ENCODE assay signal across 27 cellular contexts in genomic region chr20:33669224-33669623, GRCh38. TPM values are rescaled to one million over a fixed set of nuclear protein-coding genes. Genes with fewer than 3 reads are reported as not detected.
A peak's percentile ranks its signal among the peaks of the same experiment; 100 is the strongest.
DNase-seq lines count a peak whose midpoint lies in the region; ATAC-seq and TF ChIP-seq lines count a peak whose summit lies in the region.
"Had no signal": no experiment of that assay in that cellular context is flagged by ENCODE, and none has a peak within 500 bp of the region (broad histone marks: within the 10 kb centered on the region; RNA-seq: fewer than 3 reads in every experiment).

No MANE protein-coding gene starts in this region.

- H3K27ac ChIP-seq in BLaER1 treated with 17β-estradiol and CSF1 and Interleukin-3, amounts not matched to agents 10 nM and 100 nM = no peak overlapping the region
- H3K27ac ChIP-seq in CD4-positive, alpha-beta memory T cell (ENCODE audit: low read depth, low read length) = no peak overlapping the region
- H3K27ac ChIP-seq in VCaP (peak overlapping the region; percentile 98), prostate gland (peak overlapping the region; percentile 90 to 92)

- H3K9me3 Mint-ChIP-seq in CD4-positive, alpha-beta memory T cell = no peaks in the 10 kb centered on the region
- H3K9me3 Mint-ChIP-seq: activated naive CD8-positive, alpha-beta T cell treated with anti-CD3 and anti-CD28 coated beads, Interleukin-2, amount 10 ng/mL, durations not matched to agents 7 days and 5 days; activated T-helper 2 cell treated with anti-CD3 and anti-CD28 coated beads, Interferon-gamma antibody, Interleukin-2, Interleukin-4, amounts not matched to agents 10 μg/mL and 5 μg/mL and 100 μg/mL, durations not matched to agents 14 hours and 24 hours and 36 hours; natural killer cell; stimulated activated naive B cell treated with anti-CD40 and anti-IgM and Interleukin-4, amounts not matched to agents 10 μg/mL and 1 μg/mL and 100 μg/mL, for 72 hours had no signal

- H3K9ac ChIP-seq in BLaER1 treated with 17β-estradiol and CSF1 and Interleukin-3, amounts not matched to agents 10 nM and 100 nM = no peak overlapping the region; a peak in 1 of 22 replicates

- no peaks in the 10 kb centered on the region for H3K9me3 ChIP-seq in BLaER1 treated with 17β-estradiol and CSF1 and Interleukin-3, amounts not matched to agents 10 nM and 100 nM (replicated peaks in 1 of 11)
- no peaks in the 10 kb centered on the region for H3K9me3 ChIP-seq in CD4-positive, alpha-beta memory T cell (ENCODE audit: control insufficient read depth in 1 of 2, low read length in 2 of 2)
- no peaks in the 10 kb centered on the region for H3K9me3 ChIP-seq in prostate gland
- H3K9me3 ChIP-seq: Caco-2, tibial nerve had no signal

- peaks cover 26 to 71% (median 41%) of the 10 kb centered on the region in 4 donors for H3K4me1 Mint-ChIP-seq in CD4-positive, alpha-beta memory T cell

- no peak overlapping the region for H3K4me3 ChIP-seq in BLaER1 treated with 17β-estradiol and CSF1 and Interleukin-3, amounts not matched to agents 10 nM and 100 nM
- H3K4me3 ChIP-seq in CD4-positive, alpha-beta memory T cell (ENCODE audit: low read length in 2 of 2) = no peak overlapping the region
- no peak overlapping the region for H3K4me3 ChIP-seq in prostate gland
- H3K4me3 ChIP-seq: smooth muscle cell, tibial nerve had no signal

- no peak for TF ChIP-seq POLR2A in prostate gland (IDR thresholded peaks at IDR 0.05)

- peaks cover 0 to 3% of the 10 kb centered on the region in 2 donors for H3K36me3 Mint-ChIP-seq in CD4-positive, alpha-beta memory T cell
- H3K36me3 Mint-ChIP-seq: natural killer cell had no signal

- intact Hi-C loops in CD4-positive, alpha-beta memory T cell (cut with micrococcal nuclease) = no loop called here
- intact Hi-C loops in prostate gland (cut with DNase I) = loop anchor here (5.0 kb wide), 1 partner anchor 212 kb away; no protein-coding TSS in a partner anchor

- peaks cover 82 to 96% (median 92%) of the 10 kb centered on the region in 10 experiments for H3K4me1 ChIP-seq in BLaER1 treated with 17β-estradiol and CSF1 and Interleukin-3, amounts not matched to agents 10 nM and 100 nM
- H3K4me1 ChIP-seq in CD4-positive, alpha-beta memory T cell (ENCODE audit: insufficient read depth, low read length) = peaks cover 40% of the 10 kb centered on the region
- H3K4me1 ChIP-seq in prostate gland (replicated peaks) = peaks cover 13% of the 10 kb centered on the region

- no peak for TF ChIP-seq CTCF in VCaP (conservative IDR thresholded peaks at IDR 0.05)
- no peak for TF ChIP-seq CTCF in prostate gland (IDR thresholded peaks at IDR 0.05)

- H3K27me3 ChIP-seq in BLaER1 treated with 17β-estradiol and CSF1 and Interleukin-3, amounts not matched to agents 10 nM and 100 nM = no peaks in the 10 kb centered on the region
- H3K27me3 ChIP-seq in CD4-positive, alpha-beta memory T cell (ENCODE audit: insufficient read depth, low read length) = no peaks in the 10 kb centered on the region
- H3K27me3 ChIP-seq in prostate gland (replicated peaks; ENCODE audit: insufficient read depth) = no peaks in the 10 kb centered on the region
- H3K27me3 ChIP-seq: tibial nerve had no signal

- POLR2A ChIA-PET in CD4-positive, alpha-beta memory T cell (lab: Charles Lee; ENCODE audit: partially characterized antibody) = interaction anchor here (1.0 to 9.7 kb wide), 6 partner anchors 10 to 179 kb away, joined by 3 to 122 read pairs (median 32); partner anchors contain the start of genes CBFA2T2, PXMP4 and ZNF341

- peaks cover 0 to 15% (median 0%) of the 10 kb centered on the region in 11 experiments; a peak in 5 of 22 replicates for H3K36me3 ChIP-seq in BLaER1 treated with 17β-estradiol and CSF1 and Interleukin-3, amounts not matched to agents 10 nM and 100 nM
- H3K36me3 ChIP-seq in CD4-positive, alpha-beta memory T cell (ENCODE audit: insufficient read depth, low read length) = no peaks in the 10 kb centered on the region
- H3K36me3 ChIP-seq in prostate gland = no peaks in the 10 kb centered on the region

- H3K4me2 ChIP-seq in BLaER1 treated with 17β-estradiol and CSF1 and Interleukin-3, amounts not matched to agents 10 nM and 100 nM = peak overlapping the region in 8 of 11 experiments; percentile 89 to 99 (median 97); a peak in 16 of 22 replicates
- H3K4me2 ChIP-seq: smooth muscle cell had no signal

- H3K4me3 Mint-ChIP-seq in CD4-positive, alpha-beta memory T cell = peak overlapping the region in 2 of 8 donors; percentile 32 to 59
- H3K4me3 Mint-ChIP-seq: stimulated activated naive B cell treated with anti-CD40 and anti-IgM and Interleukin-4, amounts not matched to agents 10 μg/mL and 1 μg/mL and 100 μg/mL, for 72 hours had no signal

- 93% methylated on average over 5 of the region's 5 CpGs for WGBS in prostate gland

- H4K20me1 ChIP-seq in BLaER1 treated with 17β-estradiol and CSF1 and Interleukin-3, amounts not matched to agents 10 nM and 100 nM = peaks cover 0 to 51% (median 14%) of the 10 kb centered on the region in 11 experiments; a peak in 12 of 22 replicates

- H3K27me3 Mint-ChIP-seq in CD4-positive, alpha-beta memory T cell = no peaks in the 10 kb centered on the region
- H3K27me3 Mint-ChIP-seq: activated naive CD8-positive, alpha-beta T cell treated with anti-CD3 and anti-CD28 coated beads, Interleukin-2, amount 10 ng/mL, durations not matched to agents 7 days and 5 days had no signal

- ATAC-seq in HG03565 (IDR thresholded peaks at IDR 0.05; ENCODE audit: unreplicated experiment) = no peak
- no peak for ATAC-seq in HG03520 (IDR thresholded peaks at IDR 0.05; ENCODE audit: unreplicated experiment)
- ATAC-seq: natural killer cell; stimulated activated naive B cell treated with anti-CD40 and anti-IgM and Interleukin-4, amounts not matched to agents 10 μg/mL and 1 μg/mL and 100 μg/mL, for 72 hours had no signal

- peak overlapping the region in 4 of 7 donors; percentile 18 to 62 (median 50) for H3K27ac Mint-ChIP-seq in CD4-positive, alpha-beta memory T cell
- H3K27ac Mint-ChIP-seq: activated T-helper 2 cell treated with anti-CD3 and anti-CD28 coated beads, Interferon-gamma antibody, Interleukin-2, Interleukin-4, amounts not matched to agents 10 μg/mL and 5 μg/mL and 100 μg/mL, durations not matched to agents 14 hours and 24 hours and 36 hours; stimulated activated naive B cell treated with anti-CD40 and anti-IgM and Interleukin-4, amounts not matched to agents 10 μg/mL and 1 μg/mL and 100 μg/mL, for 72 hours had no signal

- no peak for DNase-seq in CD4-positive, alpha-beta memory T cell
- no peak for DNase-seq in prostate gland (ENCODE audit: low spot score)
- DNase-seq in amniotic stem cell (lab: John Stamatoyannopoulos, UW) = no peak
- DNase-seq: activated CD4-positive, alpha-beta T cell treated with anti-CD3 and anti-CD28 coated beads for 1 hour; activated naive CD8-positive, alpha-beta T cell treated with anti-CD3 and anti-CD28 coated beads, Interleukin-2, amount 10 ng/mL, durations not matched to agents 7 days and 5 days; Caco-2; cerebellar nuclear complex; HCEC 1CT; IMR-90; islet precursor cell; midbrain; natural killer cell; NCI-H2081 treated with DMSO at 0.1 percent for 48 hours; NCI-H446; NCI-H82; OCI-M1; retina; SHP77; stimulated activated naive B cell treated with anti-CD40 and anti-IgM and Interleukin-4, amounts not matched to agents 10 μg/mL and 1 μg/mL and 100 μg/mL, for 72 hours had no signal

- CTCF ChIA-PET in CD4-positive, alpha-beta memory T cell (lab: Charles Lee; ENCODE audit: partially characterized antibody) = interaction anchor here (1.0 to 8.6 kb wide), 14 partner anchors 11 to 223 kb away, joined by 3 to 88 read pairs (median 7); partner anchors contain the start of gene CHMP4B

RNA-seq across cellular contexts. Expression of gene ACTL10, which starts 2.5 kb away (rescaled TPM):
- 1 to 10 TPM; 5.5 to 6.0 TPM for total RNA-seq in CD4-positive, alpha-beta memory T cell
- polyA plus RNA-seq in CD4-positive, alpha-beta memory T cell = 1 to 10 TPM; 1.7 to 5.3 TPM
- 1 to 10 TPM; 7.9 to 8.5 TPM for total RNA-seq in prostate gland

RNA-seq across cellular contexts. Expression of gene NECAB3, which starts 5.0 kb away (rescaled TPM):
- 10 to 100 TPM; 23.3 to 23.4 TPM for total RNA-seq in CD4-positive, alpha-beta memory T cell
- polyA plus RNA-seq in CD4-positive, alpha-beta memory T cell = 1 to 10 TPM; 2.0 to 2.5 TPM
- 100 to 1,000 TPM; 142 to 156 TPM for total RNA-seq in prostate gland

RNA-seq across cellular contexts. Expression of gene C20orf144, which starts 7.1 kb away (rescaled TPM):
- total RNA-seq in CD4-positive, alpha-beta memory T cell = under 1 TPM; 0.61 TPM
- not detected for polyA plus RNA-seq in CD4-positive, alpha-beta memory T cell
- under 1 TPM; 0.14 to 0.91 TPM for total RNA-seq in prostate gland
- total RNA-seq: lower leg skin, tibial nerve had no signal

RNA-seq across cellular contexts. Expression of gene E2F1, which starts 17.0 kb away (rescaled TPM):
- 1 to 10 TPM; 2.2 to 2.6 TPM for total RNA-seq in CD4-positive, alpha-beta memory T cell
- under 1 TPM; 0.46 to 0.89 TPM for polyA plus RNA-seq in CD4-positive, alpha-beta memory T cell
- 10 to 100 TPM in 1 of 2 donors, 1 to 10 TPM in 1; 2.0 to 10.1 TPM for total RNA-seq in prostate gland

RNA-seq across cellular contexts. Expression of gene PXMP4, which starts 50.9 kb away (rescaled TPM):
- 10 to 100 TPM; 15.7 to 16.3 TPM for total RNA-seq in CD4-positive, alpha-beta memory T cell
- polyA plus RNA-seq in CD4-positive, alpha-beta memory T cell = 10 to 100 TPM in 1 of 2 donors, 1 to 10 TPM in 1; 6.3 to 16.4 TPM
- total RNA-seq in prostate gland = 10 to 100 TPM; 13.3 to 25.5 TPM

Comparison
In these comparisons a context has a peak if more than half of its experiments do, and no peak if none do; other contexts are left out.
1. H3K27ac ChIP-seq: peak in VCaP (single experiment) and prostate gland (2 of 2); none in BLaER1 treated with 17β-estradiol and CSF1 and Interleukin-3, amounts not matched to agents 10 nM and 100 nM (0 of 11) and CD4-positive, alpha-beta memory T cell (single experiment).
2. RNA of gene NECAB3, which starts 5.0 kb away (total RNA-seq): 142 to 156 TPM in prostate gland; 23.3 to 23.4 TPM in CD4-positive, alpha-beta memory T cell; every median in the first group is over 4 times any median in the second.